10 cellular contexts compared by ENCODE assay signal in genomic region chr17:82838386-82839063, GRCh38. TPM values are rescaled to one million over a fixed set of nuclear protein-coding genes. Genes with fewer than 3 reads are reported as not detected.
A peak's percentile ranks its signal among the peaks of the same experiment; 100 is the strongest.
DNase-seq lines count a peak whose midpoint lies in the region; ATAC-seq and TF ChIP-seq lines count a peak whose summit lies in the region.
"Had no signal": no experiment of that assay in that cellular context is flagged by ENCODE, and none has a peak within 500 bp of the region (broad histone marks: within the 10 kb centered on the region; RNA-seq: fewer than 3 reads in every experiment).

No MANE protein-coding gene starts in this region.

- H3K4me3 Mint-ChIP-seq in immature natural killer cell, result no peak overlapping the region

- H3F3A ChIP-seq in smooth muscle cell (ENCODE audit: low read depth) (peaks cover 11% of the 10 kb centered on the region), SK-N-SH (replicated peaks; ENCODE audit: insufficient read depth) (no peaks in the 10 kb centered on the region)

- DNase-seq in HuH-7.5 (ENCODE audit: low spot score) (peak; percentile 75), immature natural killer cell (no peak), smooth muscle cell (lab: John Stamatoyannopoulos, UW; ENCODE audit: unreplicated experiment) (no peak), SK-N-SH (no peak)
- DNase-seq: activated T-cell treated with anti-CD3 and anti-CD28 coated beads, Interleukin-2, amount 50 U/mL, for 1 hour had no signal

- TF ChIP-seq RAD21 in SK-N-SH (IDR thresholded peaks at IDR 0.05; ENCODE audit: low read length), result no peak

- H3K27ac ChIP-seq in VCaP (peak overlapping the region; percentile 79), smooth muscle cell (ENCODE audit: low read depth) (peak overlapping the region; percentile 71), SK-N-SH (ENCODE audit: low read depth in 2 of 2, low read length in 1 of 2) (no peak overlapping the region)

- peaks cover under 1 to 4% (median under 1%) of the 10 kb centered on the region in 3 donors for H3K36me3 Mint-ChIP-seq in immature natural killer cell

- H3K27me3 ChIP-seq in smooth muscle cell (ENCODE audit: low read depth) (no peaks in the 10 kb centered on the region), SK-N-SH (ENCODE audit: insufficient read depth) (no peaks in the 10 kb centered on the region)

- H3K4me1 Mint-ChIP-seq in immature natural killer cell, result peaks cover 22 to 32% of the 10 kb centered on the region in 2 donors

- TF ChIP-seq EP300 in SK-N-SH (IDR thresholded peaks at IDR 0.05; ENCODE audit: borderline replicate concordance in 1 of 2, low read depth in 1 of 2, low read length in 1 of 2), result no peak

- H3K79me2 ChIP-seq in smooth muscle cell (ENCODE audit: low read depth) (no peaks in the 10 kb centered on the region), SK-N-SH (ENCODE audit: insufficient read depth) (no peaks in the 10 kb centered on the region)

- H2AFZ ChIP-seq in smooth muscle cell (ENCODE audit: low read depth), result peak overlapping the region; percentile 76
- no peak overlapping the region for H2AFZ ChIP-seq in SK-N-SH (ENCODE audit: low read depth)

- peak overlapping the region; percentile 63 for H3K9ac ChIP-seq in smooth muscle cell (ENCODE audit: low read depth)
- H3K9ac ChIP-seq in SK-N-SH, result no peak overlapping the region

- 40% methylated on average over 17 of the region's 17 CpGs for WGBS in smooth muscle cell (ENCODE audit: low lambda C conversion rate)
- WGBS in SK-N-SH (ENCODE audit: low lambda C conversion rate), result 95% methylated on average over 17 of the region's 17 CpGs

- CTCF ChIA-PET in SK-N-SH (lab: Yijun Ruan, JAX), result interaction anchor here (0.7 to 1.9 kb wide), 8 partner anchors 13 to 736 kb away, joined by 3 to 7 read pairs (median 4); no protein-coding TSS in a partner anchor

- POLR2A ChIA-PET in SK-N-SH (lab: Yijun Ruan, JAX), result interaction anchor here (0.6 kb wide), 1 partner anchor 14 kb away, joined by 3 read pairs; no protein-coding TSS in a partner anchor

- peak overlapping the region; percentile 42 for H3K4me3 ChIP-seq in smooth muscle cell
- H3K4me3 ChIP-seq in SK-N-SH (ENCODE audit: low read depth in 2 of 2, low read length in 1 of 2), result no peak overlapping the region

- TF ChIP-seq CTCF in VCaP (conservative IDR thresholded peaks at IDR 0.05), result no peak
- TF ChIP-seq CTCF in smooth muscle cell (IDR thresholded peaks at IDR 0.05; ENCODE audit: borderline replicate concordance, insufficient read depth, poor library complexity, severe bottlenecking), result no peak
- no peak for TF ChIP-seq CTCF in SK-N-SH (IDR thresholded peaks at IDR 0.05)

- H3K9me3 Mint-ChIP-seq in immature natural killer cell, result no peaks in the 10 kb centered on the region

- peak overlapping the region in 5 of 6 donors; percentile 62 to 87 (median 80) for H3K27ac Mint-ChIP-seq in immature natural killer cell

- ATAC-seq in GM18861 (IDR thresholded peaks at IDR 0.05; ENCODE audit: unreplicated experiment) (no peak), HG03095 (IDR thresholded peaks at IDR 0.05; ENCODE audit: unreplicated experiment) (no peak), GM21515 (IDR thresholded peaks at IDR 0.05; ENCODE audit: unreplicated experiment) (no peak)

- peaks cover 27% of the 10 kb centered on the region for H3K4me1 ChIP-seq in smooth muscle cell (ENCODE audit: low read depth)
- peaks cover 0 to 9% of the 10 kb centered on the region in 2 experiments; a peak in 1 of 4 replicates for H3K4me1 ChIP-seq in SK-N-SH (ENCODE audit: control insufficient read depth in 1 of 2, insufficient read depth in 2 of 2, low read depth in 1 of 2, low read length in 1 of 2)

- H3K9me3 ChIP-seq in smooth muscle cell (replicated peaks; ENCODE audit: low read depth), result no peaks in the 10 kb centered on the region
- no peaks in the 10 kb centered on the region for H3K9me3 ChIP-seq in SK-N-SH

- H4K20me1 ChIP-seq in smooth muscle cell (ENCODE audit: low read depth), result no peaks in the 10 kb centered on the region
- no peaks in the 10 kb centered on the region for H4K20me1 ChIP-seq in SK-N-SH (ENCODE audit: insufficient read depth)

- H3K36me3 ChIP-seq in smooth muscle cell (ENCODE audit: low read depth), result no peaks in the 10 kb centered on the region
- peaks cover 9 to 12% of the 10 kb centered on the region in 2 experiments for H3K36me3 ChIP-seq in SK-N-SH (replicated peaks in 1 of 2; ENCODE audit: control insufficient read depth in 1 of 2, insufficient read depth in 2 of 2, low read length in 1 of 2)

- H3K27me3 Mint-ChIP-seq in immature natural killer cell (ENCODE audit: low read depth in 3 of 3), result peaks cover 0 to 2% (median 0%) of the 10 kb centered on the region in 3 donors

- H3K4me2 ChIP-seq in smooth muscle cell (peak overlapping the region; percentile 79), SK-N-SH (no peak overlapping the region)

- no peaks in the 10 kb centered on the region for H3K9me2 ChIP-seq in SK-N-SH

TF ChIP-seq in SK-N-SH, 30 proteins besides CTCF, POLR2A, EP300 and RAD21 (continues in another document):
- no peak for TF ChIP-seq RCOR1 (IDR thresholded peaks at IDR 0.05; ENCODE audit: low read length)
- TF ChIP-seq GATA2 (CRISPR knock-in tag; IDR thresholded peaks at IDR 0.05), result no peak
- no peak for TF ChIP-seq MEF2A (IDR thresholded peaks at IDR 0.05; ENCODE audit: borderline replicate concordance, low read depth)
- TF ChIP-seq PBX3 (IDR thresholded peaks at IDR 0.05), result no peak
- TF ChIP-seq MXI1 (IDR thresholded peaks at IDR 0.05; ENCODE audit: low read depth, low read length), result no peak
- no peak for TF ChIP-seq REST (IDR thresholded peaks at IDR 0.05; ENCODE audit: low read depth, low read length)
- TF ChIP-seq RFX5 (IDR thresholded peaks at IDR 0.05; ENCODE audit: low read length), result no peak
- TF ChIP-seq NFIC (IDR thresholded peaks at IDR 0.05; ENCODE audit: borderline replicate concordance), result no peak
- TF ChIP-seq POLR2AphosphoS5 (IDR thresholded peaks at IDR 0.05; ENCODE audit: low read depth, low read length), result no peak
- TF ChIP-seq YY1 (IDR thresholded peaks at IDR 0.05; ENCODE audit: low read depth), result no peak
- TF ChIP-seq FOXM1 (IDR thresholded peaks at IDR 0.05; ENCODE audit: low read depth), result no peak
- TF ChIP-seq IRF3 (IDR thresholded peaks at IDR 0.05; ENCODE audit: low read depth, low read length), result no peak
- TF ChIP-seq GABPA (IDR thresholded peaks at IDR 0.05; ENCODE audit: low read depth), result no peak

RNA-seq across cellular contexts. Expression of gene ZNF750, which starts 1.3 kb away (rescaled TPM):
- polyA plus RNA-seq in immature natural killer cell, result under 1 TPM in 1 of 3 donors, not detected in 2; 0.11 TPM
- 4.5 and 7.1 TPM in 2 replicates for total RNA-seq in smooth muscle cell
- polyA plus RNA-seq in smooth muscle cell, result 0.93 and 3.2 TPM in 2 replicates
- not detected in 2 replicates for polyA plus RNA-seq in SK-N-SH (2012; rRNA removed)
- polyA plus RNA-seq in SK-N-SH (2012; cell fraction: cytosol; rRNA removed), result not detected in 2 replicates
- polyA plus RNA-seq in SK-N-SH (2012; cell fraction: nucleus; rRNA removed), result not detected in 2 replicates
- polyA plus RNA-seq: neural cell had no signal

Comparison
In these comparisons a context has a peak if more than half of its experiments do, and no peak if none do; other contexts are left out.
1. H3K27ac ChIP-seq: peak in VCaP (single experiment) and smooth muscle cell (single experiment); none in SK-N-SH (0 of 2).